ENCODE assay signal across 9 cellular contexts in the genomic region with DNA sequence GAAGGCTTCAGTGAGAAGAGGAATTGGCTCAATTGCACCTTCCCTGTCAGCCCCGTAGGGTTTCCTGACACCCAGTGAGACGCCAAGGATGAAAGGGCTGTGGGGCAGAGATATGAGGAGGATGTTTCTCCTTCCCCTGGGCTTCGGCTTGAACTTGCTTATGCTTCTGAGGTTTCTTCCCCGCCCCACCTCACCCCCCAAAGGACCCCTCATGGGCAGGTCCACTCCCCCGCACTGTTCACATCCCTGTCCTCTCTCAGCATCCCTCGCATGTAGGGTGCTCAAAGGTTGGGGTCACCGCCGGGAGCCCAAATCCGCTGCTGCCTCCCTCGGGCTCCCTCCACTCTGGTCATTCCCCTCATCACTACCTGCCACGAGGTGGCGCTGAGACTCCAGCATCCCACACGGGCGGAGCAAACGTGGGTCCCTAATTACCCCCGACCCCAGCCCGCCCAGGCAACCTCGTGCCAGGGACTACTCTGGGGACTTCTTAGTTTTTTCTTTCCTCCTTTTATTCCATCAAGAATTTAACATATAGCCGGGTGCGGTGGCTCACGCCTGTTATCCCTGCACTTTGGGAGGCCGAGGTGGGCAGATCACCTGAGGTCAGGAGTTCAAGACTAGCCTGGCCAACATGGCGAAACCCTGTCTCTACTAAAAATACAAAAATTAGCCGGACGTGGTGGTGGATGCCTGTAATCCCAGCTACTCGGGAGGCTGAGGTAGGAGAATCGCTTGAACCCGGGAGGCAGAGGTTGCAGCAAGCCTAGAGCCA. TPM values are rescaled to one million over a fixed set of nuclear protein-coding genes. Genes with fewer than 3 reads are reported as not detected.
DNase-seq lines count a peak whose midpoint lies in the region; ATAC-seq, FAIRE-seq and TF ChIP-seq lines count a peak whose summit lies in the region.
"Had no signal": no experiment of that assay in that cellular context is flagged by ENCODE, and none has a peak within 500 bp of the region (broad histone marks: within the 10 kb centered on the region; RNA-seq: fewer than 3 reads in every experiment).

No MANE protein-coding gene starts in this region.

- ATAC-seq in gastrocnemius medialis, result peak; percentile 71 to 77
- no peak for ATAC-seq in GM19467 (IDR thresholded peaks at IDR 0.05; ENCODE audit: unreplicated experiment)

- TF ChIP-seq CTCF in cardiac muscle cell (IDR thresholded peaks at IDR 0.05; ENCODE audit: low read depth, low read length) (peak; percentile 80), gastrocnemius medialis (IDR thresholded peaks at IDR 0.05 in 4 of 5, conservative IDR thresholded peaks at IDR 0.05 in 1 of 5) (peak; percentile 62 to 91 (median 80))

- no peaks in the 10 kb centered on the region; the same call in 1 of the 2 replicates for H3K27me3 ChIP-seq in SJCRH30
- H3K27me3 ChIP-seq in cardiac muscle cell, result no peaks in the 10 kb centered on the region
- peaks cover 5 to 12% (median 8%) of the 10 kb centered on the region in 3 donors for H3K27me3 ChIP-seq in gastrocnemius medialis

- intact Hi-C loops in gastrocnemius medialis (cut with DNase I; ENCODE audit: low total_unique reads), result loop anchor here (2.0 to 5.0 kb wide), 3 partner anchors 56 to 287 kb away; a partner anchor contains a TSS

- no peak overlapping the region for H3K27ac ChIP-seq in SJCRH30
- no peak overlapping the region for H3K27ac ChIP-seq in cardiac muscle cell
- H3K27ac ChIP-seq in gastrocnemius medialis, result no peak overlapping the region

- no peak for TF ChIP-seq POLR2A in gastrocnemius medialis (IDR thresholded peaks at IDR 0.05)

- no peaks in the 10 kb centered on the region for H3K36me3 ChIP-seq in SJCRH30
- H3K36me3 ChIP-seq in cardiac muscle cell, result no peaks in the 10 kb centered on the region
- H3K36me3 ChIP-seq in gastrocnemius medialis, result no peaks in the 10 kb centered on the region

- no peaks in the 10 kb centered on the region for H3K4me1 ChIP-seq in SJCRH30
- no peaks in the 10 kb centered on the region for H3K4me1 ChIP-seq in cardiac muscle cell (ENCODE audit: low read depth)
- no peaks in the 10 kb centered on the region for H3K4me1 ChIP-seq in gastrocnemius medialis

- no peaks in the 10 kb centered on the region for H3K9me3 ChIP-seq in SJCRH30 (replicated peaks)
- no peaks in the 10 kb centered on the region for H3K9me3 ChIP-seq in cardiac muscle cell (ENCODE audit: low read depth)
- H3K9me3 ChIP-seq in gastrocnemius medialis, result no peaks in the 10 kb centered on the region

- FAIRE-seq in GM18507 (lab: Jason Lieb, UNC), result peak; percentile 80
- FAIRE-seq: islet of Langerhans had no signal

- DNase-seq in 8988T (peak; percentile 53), GM18507 (ENCODE audit: extremely low spot score, insufficient read length, low read depth) (peak; percentile 42), SJCRH30 (peak; percentile 49 to 66), cardiac muscle cell (ENCODE audit: low read depth in 1 of 2, low spot score in 1 of 2) (peak; percentile 59 to 83), gastrocnemius medialis (peak in 1 of 2 donors; percentile 46), GDM1 (lab: John Stamatoyannopoulos, UW) (no peak)
- DNase-seq in activated naive CD4-positive, alpha-beta T cell (lab: John Stamatoyannopoulos, UW), result peak in 3 of 4 experiments; percentile 28 to 70 (median 62)

- in situ Hi-C loops in gastrocnemius medialis (cut with MboI; ENCODE audit: low sequenced_read_pairs in 4 of 4), result loop anchor here in 2 of 4 donors (10.0 kb wide), 2 partner anchors 59 to 239 kb away; a partner anchor contains a TSS

- H3K4me3 ChIP-seq in SJCRH30 (no peak overlapping the region), cardiac muscle cell (no peak overlapping the region), gastrocnemius medialis (no peak overlapping the region)

RNA-seq across cellular contexts. Expression of a gene that starts 3.3 kb away (rescaled TPM):
- total RNA-seq in SJCRH30 (2014; rRNA removed; shearing (Covaris generic)), result not detected in 2 replicates
- not detected in 2 replicates for total RNA-seq in cardiac muscle cell
- not detected in 2 replicates for polyA plus RNA-seq in cardiac muscle cell
- total RNA-seq in gastrocnemius medialis, result 1 to 10 TPM in 1 of 4 donors, under 1 TPM in 3; 0.53 to 1.1 (median 0.89) TPM

RNA-seq across cellular contexts. Expression of a gene that starts 5.9 kb away (rescaled TPM):
- total RNA-seq in SJCRH30 (2014; rRNA removed; shearing (Covaris generic)), result not detected in 2 replicates
- 0.39 and 0.92 TPM in 2 replicates for total RNA-seq in cardiac muscle cell
- polyA plus RNA-seq in cardiac muscle cell, result not detected in 2 replicates
- total RNA-seq in gastrocnemius medialis, result not detected
